Comparison of ENCODE assay signal across 1 cellular context in the genomic region with DNA sequence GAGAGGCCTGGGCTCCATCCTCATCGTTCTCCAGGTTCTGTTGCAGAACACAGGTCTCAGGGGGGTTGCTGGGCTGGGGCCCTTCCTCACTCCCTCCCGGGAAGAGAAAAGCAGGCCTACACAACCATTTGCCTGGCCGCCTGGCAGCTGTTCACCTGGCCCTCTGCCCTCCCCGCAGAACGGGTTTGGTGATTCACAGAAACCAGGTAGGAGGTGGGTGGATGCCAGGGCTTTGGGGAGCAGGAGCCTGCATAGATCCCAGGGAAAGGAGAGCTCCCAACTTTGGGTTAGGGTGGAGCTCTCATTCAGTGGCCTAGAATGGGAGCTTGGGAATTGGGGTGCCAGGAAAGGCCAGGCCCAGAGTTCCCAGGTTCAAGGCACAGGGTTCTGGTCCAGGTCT.
TF ChIP-seq lines count a peak whose summit lies in the region.

No MANE protein-coding gene starts in this region.

TF ChIP-seq in WTC11, 78 proteins besides CTCF, POLR2A, EP300 and RAD21 (continued from another document):
- TF ChIP-seq AR (CRISPR knock-in tag; IDR thresholded peaks at IDR 0.05) = no peak
- TF ChIP-seq HMGXB4 (CRISPR knock-in tag; IDR thresholded peaks at IDR 0.05) = no peak
- TF ChIP-seq, protein P1, sequence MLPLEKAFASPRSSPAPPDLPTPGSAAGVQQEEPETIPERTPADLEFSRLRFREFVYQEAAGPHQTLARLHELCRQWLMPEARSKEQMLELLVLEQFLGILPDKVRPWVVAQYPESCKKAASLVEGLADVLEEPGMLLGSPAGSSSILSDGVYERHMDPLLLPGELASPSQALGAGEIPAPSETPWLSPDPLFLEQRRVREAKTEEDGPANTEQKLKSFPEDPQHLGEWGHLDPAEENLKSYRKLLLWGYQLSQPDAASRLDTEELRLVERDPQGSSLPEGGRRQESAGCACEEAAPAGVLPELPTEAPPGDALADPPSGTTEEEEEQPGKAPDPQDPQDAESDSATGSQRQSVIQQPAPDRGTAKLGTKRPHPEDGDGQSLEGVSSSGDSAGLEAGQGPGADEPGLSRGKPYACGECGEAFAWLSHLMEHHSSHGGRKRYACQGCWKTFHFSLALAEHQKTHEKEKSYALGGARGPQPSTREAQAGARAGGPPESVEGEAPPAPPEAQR (CRISPR knock-in tag; IDR thresholded peaks at IDR 0.05) = no peak
- TF ChIP-seq TCF7 (CRISPR knock-in tag; IDR thresholded peaks at IDR 0.05; ENCODE audit: low read depth) = no peak
- TF ChIP-seq MXD4 (CRISPR knock-in tag; IDR thresholded peaks at IDR 0.05; ENCODE audit: borderline replicate concordance) = no peak
- no peak for TF ChIP-seq SMAD4 (CRISPR knock-in tag; IDR thresholded peaks at IDR 0.05)
- TF ChIP-seq FOXP1 (CRISPR knock-in tag; IDR thresholded peaks at IDR 0.05; ENCODE audit: borderline replicate concordance) = no peak
- TF ChIP-seq ZNF263 (CRISPR knock-in tag; IDR thresholded peaks at IDR 0.05; ENCODE audit: low read depth) = no peak
- no peak for TF ChIP-seq FOXK1 (CRISPR knock-in tag; IDR thresholded peaks at IDR 0.05)
- TF ChIP-seq, protein P2, sequence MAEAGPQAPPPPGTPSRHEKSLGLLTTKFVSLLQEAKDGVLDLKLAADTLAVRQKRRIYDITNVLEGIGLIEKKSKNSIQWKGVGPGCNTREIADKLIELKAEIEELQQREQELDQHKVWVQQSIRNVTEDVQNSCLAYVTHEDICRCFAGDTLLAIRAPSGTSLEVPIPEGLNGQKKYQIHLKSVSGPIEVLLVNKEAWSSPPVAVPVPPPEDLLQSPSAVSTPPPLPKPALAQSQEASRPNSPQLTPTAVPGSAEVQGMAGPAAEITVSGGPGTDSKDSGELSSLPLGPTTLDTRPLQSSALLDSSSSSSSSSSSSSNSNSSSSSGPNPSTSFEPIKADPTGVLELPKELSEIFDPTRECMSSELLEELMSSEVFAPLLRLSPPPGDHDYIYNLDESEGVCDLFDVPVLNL (CRISPR knock-in tag; IDR thresholded peaks at IDR 0.05; ENCODE audit: borderline replicate concordance, low read depth) = no peak
- no peak for TF ChIP-seq ZNF121 (CRISPR knock-in tag; IDR thresholded peaks at IDR 0.05)
